24 cellular contexts compared by ENCODE assay signal in the genomic region with DNA sequence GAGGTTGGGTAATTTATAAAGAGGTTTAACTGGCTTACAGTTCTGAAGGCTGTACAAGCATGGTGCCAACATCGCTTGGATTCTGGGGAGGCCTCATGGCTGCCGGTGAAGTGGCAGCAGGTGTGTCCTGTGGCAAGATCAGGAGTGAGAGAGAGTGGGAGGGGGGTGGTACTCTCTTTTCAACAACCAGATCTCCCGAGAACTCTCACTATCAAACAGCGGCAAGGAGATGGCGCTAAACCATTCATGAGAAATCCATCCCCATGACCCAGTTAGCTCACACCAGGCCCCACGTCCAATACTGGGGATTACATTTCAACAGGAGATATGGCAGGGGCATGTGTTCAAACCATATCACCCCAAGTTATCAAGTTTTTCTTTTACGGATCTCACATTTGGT.
"Had no signal": no experiment of that assay in that cellular context is flagged by ENCODE, and none has a peak within 500 bp of the region (broad histone marks: within the 10 kb centered on the region; RNA-seq: fewer than 3 reads in every experiment).

No MANE protein-coding gene starts in this region.

- ATAC-seq: activated CD4-positive, alpha-beta T cell treated with anti-CD3 and anti-CD28 coated beads for 36 hours; activated T-cell treated with anti-CD3 and anti-CD28 coated beads, Interleukin-2, amount 50 U/mL, for 4 hours; effector memory CD8-positive, alpha-beta T cell; esophagus mucosa; left lobe of liver; lower lobe of right lung; naive thymus-derived CD4-positive, alpha-beta T cell; stimulated activated effector memory CD8-positive, alpha-beta T cell treated with anti-CD3 and anti-CD28 coated beads, Interleukin-12 subunit alpha, Interleukin-12 subunit beta, amount 100 ng/mL, for 72 hours; stimulated activated naive CD8-positive, alpha-beta T cell treated with anti-CD3 and anti-CD28 coated beads, Interleukin-15, amount 100 ng/mL, for 72 hours had no signal

- H3K27me3 ChIP-seq: colonic mucosa had no signal

- H3K27ac Mint-ChIP-seq: activated B cell treated with CpG ODN at 0.5 μM for 24 hours; activated CD4-positive, alpha-beta T cell treated with anti-CD3 and anti-CD28 coated beads for 36 hours; activated naive CD8-positive, alpha-beta T cell treated with anti-CD3 and anti-CD28 coated beads for 36 hours; activated T-helper 2 cell treated with anti-CD3 and anti-CD28 coated beads, Interferon-gamma antibody, Interleukin-2, Interleukin-4, amounts not matched to agents 10 μg/mL and 5 μg/mL and 100 μg/mL, durations not matched to agents 14 hours and 24 hours and 36 hours; effector memory CD8-positive, alpha-beta T cell; immature natural killer cell; naive thymus-derived CD4-positive, alpha-beta T cell; stimulated activated effector memory CD8-positive, alpha-beta T cell treated with anti-CD3 and anti-CD28 coated beads, Interleukin-12 subunit alpha, Interleukin-12 subunit beta, amount 100 ng/mL, for 72 hours; stimulated activated naive CD8-positive, alpha-beta T cell treated with anti-CD3 and anti-CD28 coated beads, Interleukin-15, amount 100 ng/mL, for 72 hours had no signal

- H3K27ac ChIP-seq: colonic mucosa, dorsolateral prefrontal cortex, lower lobe of right lung, skin epidermis, tibial artery had no signal

- H3K4me3 ChIP-seq: colonic mucosa, dorsolateral prefrontal cortex, lower lobe of right lung, skin epidermis, tibial artery had no signal

- H3K4me3 Mint-ChIP-seq: activated B cell treated with CpG ODN at 0.5 μM for 24 hours; activated CD4-positive, alpha-beta T cell treated with anti-CD3 and anti-CD28 coated beads for 36 hours; activated naive CD8-positive, alpha-beta T cell treated with anti-CD3 and anti-CD28 coated beads for 36 hours; activated T-cell treated with anti-CD3 and anti-CD28 coated beads, Interleukin-2, amount 50 U/mL, for 4 hours; effector memory CD8-positive, alpha-beta T cell; immature natural killer cell; naive thymus-derived CD4-positive, alpha-beta T cell; neural crest cell; stimulated activated effector memory CD8-positive, alpha-beta T cell treated with anti-CD3 and anti-CD28 coated beads, Interleukin-12 subunit alpha, Interleukin-12 subunit beta, amount 100 ng/mL, for 72 hours; stimulated activated naive CD8-positive, alpha-beta T cell treated with anti-CD3 and anti-CD28 coated beads, Interleukin-15, amount 100 ng/mL, for 72 hours had no signal

- H3K9me3 Mint-ChIP-seq: activated B cell treated with CpG ODN at 0.5 μM for 24 hours; activated naive CD8-positive, alpha-beta T cell treated with anti-CD3 and anti-CD28 coated beads for 36 hours; activated T-cell treated with anti-CD3 and anti-CD28 coated beads, Interleukin-2, amount 50 U/mL, for 4 hours; activated T-helper 2 cell treated with anti-CD3 and anti-CD28 coated beads, Interferon-gamma antibody, Interleukin-2, Interleukin-4, amounts not matched to agents 10 μg/mL and 5 μg/mL and 100 μg/mL, durations not matched to agents 14 hours and 24 hours and 36 hours; effector memory CD8-positive, alpha-beta T cell; immature natural killer cell; naive thymus-derived CD4-positive, alpha-beta T cell; neural crest cell; stimulated activated effector memory CD8-positive, alpha-beta T cell treated with anti-CD3 and anti-CD28 coated beads, Interleukin-12 subunit alpha, Interleukin-12 subunit beta, amount 100 ng/mL, for 72 hours; stimulated activated naive CD8-positive, alpha-beta T cell treated with anti-CD3 and anti-CD28 coated beads, Interleukin-15, amount 100 ng/mL, for 72 hours had no signal

- H3K36me3 Mint-ChIP-seq: activated naive CD8-positive, alpha-beta T cell treated with anti-CD3 and anti-CD28 coated beads for 36 hours; immature natural killer cell; naive thymus-derived CD4-positive, alpha-beta T cell; stimulated activated effector memory CD8-positive, alpha-beta T cell treated with anti-CD3 and anti-CD28 coated beads, Interleukin-12 subunit alpha, Interleukin-12 subunit beta, amount 100 ng/mL, for 72 hours had no signal

- DNase-seq: activated B cell treated with CpG ODN at 0.5 μM for 24 hours; activated CD4-positive, alpha-beta T cell treated with anti-CD3 and anti-CD28 coated beads for 36 hours; activated CD4-positive, alpha-beta T cell treated with anti-CD3 and anti-CD28 coated beads, Interleukin-2, amount 50 U/mL, for 4 hours; activated CD8-positive, alpha-beta memory T cell treated with anti-CD3 and anti-CD28 coated beads, Interleukin-2, amount 50 U/mL, for 48 hours; activated naive CD4-positive, alpha-beta T cell; activated naive CD8-positive, alpha-beta T cell treated with anti-CD3 and anti-CD28 coated beads for 36 hours; activated T-cell treated with anti-CD3 and anti-CD28 coated beads, Interleukin-2, amount 50 U/mL, for 4 hours; colonic mucosa; effector memory CD8-positive, alpha-beta T cell; foreskin melanocyte; immature natural killer cell; lower lobe of right lung; naive thymus-derived CD4-positive, alpha-beta T cell; stimulated activated CD4-positive, alpha-beta T cell treated with anti-CD3 and anti-CD28 coated beads, Interleukin-2, amount 100 ng/mL, for 24 hours; stimulated activated naive CD8-positive, alpha-beta T cell treated with anti-CD3 and anti-CD28 coated beads, Interleukin-15, amount 100 ng/mL, for 72 hours; T1000; tibial artery had no signal

- H3K9me3 ChIP-seq: colonic mucosa, lower lobe of right lung, tibial artery had no signal

- H3K4me1 Mint-ChIP-seq: activated B cell treated with CpG ODN at 0.5 μM for 24 hours; activated CD4-positive, alpha-beta T cell treated with anti-CD3 and anti-CD28 coated beads for 36 hours; activated naive CD8-positive, alpha-beta T cell treated with anti-CD3 and anti-CD28 coated beads for 36 hours; immature natural killer cell; naive thymus-derived CD4-positive, alpha-beta T cell; neural crest cell; stimulated activated effector memory CD8-positive, alpha-beta T cell treated with anti-CD3 and anti-CD28 coated beads, Interleukin-12 subunit alpha, Interleukin-12 subunit beta, amount 100 ng/mL, for 72 hours; stimulated activated naive CD8-positive, alpha-beta T cell treated with anti-CD3 and anti-CD28 coated beads, Interleukin-15, amount 100 ng/mL, for 72 hours had no signal

- H3K4me1 ChIP-seq: colonic mucosa, lower lobe of right lung, tibial artery had no signal

- H3K36me3 ChIP-seq: colonic mucosa, lower lobe of right lung, tibial artery had no signal
